Comparison of ENCODE assay signal across 8 cellular contexts in the genomic region with DNA sequence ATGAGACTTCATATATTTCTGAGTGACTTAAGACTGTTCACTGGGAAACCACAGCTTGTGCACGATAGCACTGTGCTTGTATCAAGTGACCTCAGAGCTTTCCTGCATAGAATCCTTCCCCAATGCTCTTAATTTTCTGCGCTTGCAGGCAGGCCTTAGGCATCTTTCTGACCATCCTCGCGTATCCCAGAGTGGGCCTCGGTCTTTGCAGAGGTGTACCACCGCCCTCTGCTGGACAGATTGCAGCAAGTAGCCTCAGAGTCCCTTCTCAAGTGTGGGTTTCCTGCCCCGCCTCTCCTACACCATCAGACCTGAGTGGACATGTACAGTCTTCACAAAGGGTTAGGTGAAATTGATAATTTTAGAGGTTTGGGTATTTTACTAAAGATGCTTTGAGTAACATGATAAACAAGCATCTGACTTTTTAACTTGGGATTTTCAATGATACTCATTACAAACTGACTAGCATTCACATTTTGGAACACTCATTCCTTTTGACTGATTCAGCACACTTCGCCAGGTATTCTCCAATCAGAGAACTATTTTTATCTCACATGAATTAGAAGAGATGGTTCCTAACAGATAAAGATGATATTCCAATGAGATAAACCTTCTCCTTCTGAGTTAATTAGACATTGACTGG.
DNase-seq lines count a peak whose midpoint lies in the region; ATAC-seq, FAIRE-seq and TF ChIP-seq lines count a peak whose summit lies in the region.

No MANE protein-coding gene starts in this region.

- H3K9ac ChIP-seq in H1 (replicated peaks in 1 of 4; ENCODE audit: extremely low read depth in 1 of 4, low read depth in 3 of 4, low read length in 3 of 4) (no peak overlapping the region), mesendoderm (ENCODE audit: low read length) (no peak overlapping the region)

- H2BK5ac ChIP-seq in H1 (ENCODE audit: low read depth, low read length), result no peak overlapping the region
- H2BK5ac ChIP-seq in mesendoderm (ENCODE audit: low read length), result no peak overlapping the region

- H3K4me2 ChIP-seq in H1 (ENCODE audit: insufficient read depth in 1 of 2, low read depth in 2 of 2, low read length in 2 of 2) (no peak overlapping the region), mesendoderm (ENCODE audit: low read length) (no peak overlapping the region)

- H3K9me3 Mint-ChIP-seq in activated CD8-positive, alpha-beta T cell treated with anti-CD3 and anti-CD28 coated beads, Interleukin-2, amount 10 ng/mL, durations not matched to agents 7 days and 5 days (ENCODE audit: insufficient read depth), result no peaks in the 10 kb centered on the region

- WGBS in H1 (ENCODE audit: extremely low coverage in 1 of 2, insufficient coverage in 1 of 2, insufficient read length in 1 of 2, insufficient replicate concordance in 2 of 2, low coverage in 1 of 2, low lambda C conversion rate in 2 of 2, missing lambda C conversion rate in 1 of 2), 2 experiments, result 29% methylated on average over 8 of the region's 8 CpGs; no CpG with 5 or more reads in 1 of the 2 experiments
- no CpG with 5 or more reads among the region's 8 CpGs for WGBS in mesendoderm (ENCODE audit: extremely low coverage, insufficient coverage, low lambda C conversion rate)

- H4K5ac ChIP-seq in H1 (ENCODE audit: insufficient read length, low read depth, low read length), result no peak overlapping the region
- no peak overlapping the region for H4K5ac ChIP-seq in mesendoderm (ENCODE audit: low read length)

- H3K36me3 ChIP-seq in H1 (ENCODE audit: control insufficient read depth in 2 of 4, insufficient read depth in 4 of 4, low read length in 3 of 4) (no peaks in the 10 kb centered on the region), mesendoderm (ENCODE audit: control insufficient read depth, insufficient read depth, low read length) (no peaks in the 10 kb centered on the region)

- ATAC-seq in GM19455 (IDR thresholded peaks at IDR 0.05; ENCODE audit: unreplicated experiment) (peak; percentile 99), HG03520 (IDR thresholded peaks at IDR 0.05; ENCODE audit: unreplicated experiment) (peak; percentile 99)
- ATAC-seq in activated CD8-positive, alpha-beta T cell treated with anti-CD3 and anti-CD28 coated beads, Interleukin-2, amount 10 ng/mL, durations not matched to agents 7 days and 5 days, result peak; percentile 99

- no peaks in the 10 kb centered on the region for H3K36me3 Mint-ChIP-seq in activated CD8-positive, alpha-beta T cell treated with anti-CD3 and anti-CD28 coated beads, Interleukin-2, amount 10 ng/mL, durations not matched to agents 7 days and 5 days (ENCODE audit: low read depth)

- peak; percentile 98 to 99 for TF ChIP-seq RAD21 in H1 (IDR thresholded peaks at IDR 0.05 in 1 of 2, conservative IDR thresholded peaks at IDR 0.05 in 1 of 2; ENCODE audit: low read depth in 2 of 2, low read length in 2 of 2)

- H2AFZ ChIP-seq in H1 (ENCODE audit: low read length), result no peak overlapping the region

- H2BK15ac ChIP-seq in H1 (ENCODE audit: low read length), result no peak overlapping the region
- H2BK15ac ChIP-seq in mesendoderm (replicated peaks; ENCODE audit: low read depth), result no peak overlapping the region

- no peak overlapping the region for H2BK20ac ChIP-seq in H1 (ENCODE audit: low read length)

- peak; percentile 92 for FAIRE-seq in H1 (lab: Jason Lieb, UNC)

- DNase-seq in COLO829 (ENCODE audit: low spot score) (peak; percentile 59), NCI-H774 (lab: John Stamatoyannopoulos, UW) (peak; percentile 76), H1 (ENCODE audit: low read depth in 1 of 2, low spot score in 2 of 2) (peak; percentile 70 to 89), mesendoderm (peak; percentile 89)
- DNase-seq in activated CD8-positive, alpha-beta T cell treated with anti-CD3 and anti-CD28 coated beads, Interleukin-2, amount 10 ng/mL, durations not matched to agents 7 days and 5 days, result peak; percentile 86
- DNase-seq in stimulated activated CD8-positive, alpha-beta memory T cell treated with anti-CD3 and anti-CD28 coated beads, Interleukin-2, amount 100 ng/mL, for 1 hour (ENCODE audit: low read depth in 2 of 2), result peak; percentile 49 to 61

- no peaks in the 10 kb centered on the region for H3K23me2 ChIP-seq in H1 (ENCODE audit: low read depth, low read length)

- H2BK120ac ChIP-seq in H1 (replicated peaks; ENCODE audit: low read depth, low read length), result no peak overlapping the region
- H2BK120ac ChIP-seq in mesendoderm (ENCODE audit: low read depth, low read length), result no peak overlapping the region

- no peak overlapping the region for H3K4me3 ChIP-seq in H1 (ENCODE audit: extremely low read depth in 1 of 4, insufficient read depth in 2 of 4, low read depth in 3 of 4, low read length in 4 of 4)
- H3K4me3 ChIP-seq in mesendoderm (ENCODE audit: low read length), result no peak overlapping the region

- no peaks in the 10 kb centered on the region for H3K9me3 ChIP-seq in H1 (ENCODE audit: insufficient read depth in 2 of 2, low read depth in 1 of 2, low read length in 1 of 2)

- H3K18ac ChIP-seq in H1 (ENCODE audit: extremely low read depth, low read length), result no peak overlapping the region
- no peak overlapping the region for H3K18ac ChIP-seq in mesendoderm (ENCODE audit: low read length)

- H3K56ac ChIP-seq in H1 (replicated peaks; ENCODE audit: insufficient read length, low read depth, low read length), result no peak overlapping the region
- H3K56ac ChIP-seq in mesendoderm (ENCODE audit: low read length), result no peak overlapping the region

- H4K8ac ChIP-seq in H1 (ENCODE audit: extremely low read depth, insufficient read depth, low read length) (no peak overlapping the region), mesendoderm (ENCODE audit: low read depth, low read length) (no peak overlapping the region)

- H3K4me1 ChIP-seq in H1 (replicated peaks in 1 of 4; ENCODE audit: control insufficient read depth in 3 of 4, insufficient read depth in 4 of 4, low read length in 3 of 4) (no peaks in the 10 kb centered on the region), mesendoderm (ENCODE audit: control insufficient read depth, low read depth, low read length) (no peaks in the 10 kb centered on the region)

- peak; percentile 86 to 92 (median 88) for TF ChIP-seq CTCF in H1 (IDR thresholded peaks at IDR 0.05; ENCODE audit: control extremely low read depth in 1 of 3, insufficient read depth in 1 of 3, low read depth in 1 of 3, low read length in 3 of 3)

- no peaks in the 10 kb centered on the region for H4K20me1 ChIP-seq in H1 (replicated peaks in 1 of 2; ENCODE audit: control insufficient read depth in 1 of 2, insufficient read depth in 2 of 2, low read length in 2 of 2)

- no peak overlapping the region for H3K14ac ChIP-seq in H1 (ENCODE audit: insufficient read length)

- H2AK5ac ChIP-seq in H1 (ENCODE audit: low read depth, low read length) (no peak overlapping the region), mesendoderm (ENCODE audit: low read length) (no peak overlapping the region)

- POLR2A ChIA-PET in activated CD8-positive, alpha-beta T cell treated with anti-CD3 and anti-CD28 coated beads, Interleukin-2, amount 10 ng/mL, durations not matched to agents 7 days and 5 days (lab: Charles Lee), result interaction anchor here (1.0 kb wide), 1 partner anchor 418 kb away, joined by 4 read pairs; a partner anchor contains a TSS
- POLR2A ChIA-PET in H1 (lab: Charles Lee; ENCODE audit: partially characterized antibody), result no interaction called here

- H3K23ac ChIP-seq in H1 (ENCODE audit: insufficient read length) (no peak overlapping the region), mesendoderm (ENCODE audit: low read length) (no peak overlapping the region)

- TF ChIP-seq POLR2A in H1 (IDR thresholded peaks at IDR 0.05; ENCODE audit: control extremely low read depth in 1 of 2, low read depth in 2 of 2, low read length in 2 of 2), result no peak

- H3K4ac ChIP-seq in H1 (replicated peaks; ENCODE audit: insufficient read length, low read depth, low read length) (no peak overlapping the region), mesendoderm (ENCODE audit: low read depth, low read length) (no peak overlapping the region)

- peaks cover 4% of the 10 kb centered on the region for H3K27me3 Mint-ChIP-seq in activated CD8-positive, alpha-beta T cell treated with anti-CD3 and anti-CD28 coated beads, Interleukin-2, amount 10 ng/mL, durations not matched to agents 7 days and 5 days (ENCODE audit: low read depth)

- no peak overlapping the region for H4K91ac ChIP-seq in H1 (replicated peaks; ENCODE audit: insufficient read length, low read length)

- peaks cover 9% of the 10 kb centered on the region for H3K4me1 Mint-ChIP-seq in activated CD8-positive, alpha-beta T cell treated with anti-CD3 and anti-CD28 coated beads, Interleukin-2, amount 10 ng/mL, durations not matched to agents 7 days and 5 days (ENCODE audit: low read depth)

- no peak overlapping the region for H3K4me3 Mint-ChIP-seq in activated CD8-positive, alpha-beta T cell treated with anti-CD3 and anti-CD28 coated beads, Interleukin-2, amount 10 ng/mL, durations not matched to agents 7 days and 5 days

- CTCF ChIA-PET in activated CD8-positive, alpha-beta T cell treated with anti-CD3 and anti-CD28 coated beads, Interleukin-2, amount 10 ng/mL, durations not matched to agents 7 days and 5 days (lab: Charles Lee), result interaction anchor here (0.6 to 2.5 kb wide), 35 partner anchors 9 to 1224 kb away, joined by 3 to 14 read pairs (median 3); no protein-coding TSS in a partner anchor
- CTCF ChIA-PET in H1 (lab: Charles Lee; ENCODE audit: partially characterized antibody), result interaction anchor here (0.6 to 2.0 kb wide), 36 partner anchors 9 to 648 kb away, joined by 3 to 9 read pairs (median 3); no protein-coding TSS in a partner anchor

- H3K27me3 ChIP-seq in H1 (replicated peaks in 1 of 4; ENCODE audit: control insufficient read depth in 3 of 4, extremely low read depth in 1 of 4, insufficient read depth in 3 of 4, low read length in 3 of 4), result no peaks in the 10 kb centered on the region
- H3K27me3 ChIP-seq in mesendoderm (ENCODE audit: insufficient read depth, low read length, poor library complexity), result no peaks in the 10 kb centered on the region

- TF ChIP-seq EP300 in H1 (IDR thresholded peaks at IDR 0.05; ENCODE audit: borderline replicate concordance in 1 of 2, low read depth in 2 of 2, low read length in 2 of 2), result no peak

- H3K79me2 ChIP-seq in H1 (ENCODE audit: control insufficient read depth in 1 of 2, insufficient read depth in 2 of 2, low read length in 2 of 2), result no peaks in the 10 kb centered on the region
- no peaks in the 10 kb centered on the region for H3K79me2 ChIP-seq in mesendoderm (ENCODE audit: control insufficient read depth, insufficient read depth, low read length)

- H3K79me1 ChIP-seq in H1 (ENCODE audit: low read depth, low read length) (no peaks in the 10 kb centered on the region), mesendoderm (ENCODE audit: low read length) (no peaks in the 10 kb centered on the region)

- H3K27ac Mint-ChIP-seq in activated CD8-positive, alpha-beta T cell treated with anti-CD3 and anti-CD28 coated beads, Interleukin-2, amount 10 ng/mL, durations not matched to agents 7 days and 5 days, result no peak overlapping the region

- H2BK12ac ChIP-seq in H1 (ENCODE audit: low read depth, low read length), result no peak overlapping the region

- H3K27ac ChIP-seq in H1 (ENCODE audit: low read depth, low read length) (no peak overlapping the region), mesendoderm (ENCODE audit: low read depth, low read length) (no peak overlapping the region)

TF ChIP-seq in H1, 55 proteins besides CTCF, POLR2A, EP300 and RAD21 (continues in another document):
- TF ChIP-seq CBX8 (IDR thresholded peaks at IDR 0.05; ENCODE audit: borderline replicate concordance, low read depth, low read length), result no peak
